ENCODE assay signal across 10 cellular contexts in genomic region chr11:95792200-95792599, GRCh38. TPM values are rescaled to one million over a fixed set of nuclear protein-coding genes. Genes with fewer than 3 reads are reported as not detected.
DNase-seq lines count a peak whose midpoint lies in the region; ATAC-seq and TF ChIP-seq lines count a peak whose summit lies in the region.
"Had no signal": no experiment of that assay in that cellular context is flagged by ENCODE, and none has a peak within 500 bp of the region (broad histone marks: within the 10 kb centered on the region; RNA-seq: fewer than 3 reads in every experiment).

No MANE protein-coding gene starts in this region.

- H3K27ac Mint-ChIP-seq in activated CD8-positive, alpha-beta memory T cell treated with anti-CD3 and anti-CD28 coated beads, Interleukin-2, amount 10 ng/mL, durations not matched to agents 7 days and 5 days: peak overlapping the region; percentile 5
- H3K27ac Mint-ChIP-seq in CD14-positive monocyte: peak overlapping the region in 1 of 7 donors; percentile 0

- POLR2A ChIA-PET in PC-3 (lab: Charles Lee; ENCODE audit: unreplicated experiment): no interaction called here

- H4K20me1 ChIP-seq in PC-3 (ENCODE audit: low read length): 0 out of 2 replicates have a peak, but pooled peaks cover 8% of the 10 kb centered on the region

- peaks cover 47% of the 10 kb centered on the region for H3K4me1 Mint-ChIP-seq in activated CD8-positive, alpha-beta memory T cell treated with anti-CD3 and anti-CD28 coated beads, Interleukin-2, amount 10 ng/mL, durations not matched to agents 7 days and 5 days
- peaks cover 30% of the 10 kb centered on the region for H3K4me1 Mint-ChIP-seq in CD14-positive monocyte

- no peak overlapping the region for H2AFZ ChIP-seq in PC-3 (ENCODE audit: low read length)

- H3K4me2 ChIP-seq in PC-3 (ENCODE audit: low read length): peak overlapping the region; percentile 97

- no peak overlapping the region for H3K27ac ChIP-seq in PC-3 (ENCODE audit: low read length)
- H3K27ac ChIP-seq in psoas muscle: no peak overlapping the region
- H3K27ac ChIP-seq: ascending aorta had no signal

- no peaks in the 10 kb centered on the region for H3K36me3 ChIP-seq in PC-3 (ENCODE audit: low read depth, low read length)
- H3K36me3 ChIP-seq in psoas muscle (ENCODE audit: insufficient read depth in 1 of 2, low read depth in 1 of 2): peaks cover 0 to 10% of the 10 kb centered on the region in 2 donors
- H3K36me3 ChIP-seq: ascending aorta had no signal

- no peaks in the 10 kb centered on the region for H3K9me3 Mint-ChIP-seq in activated CD8-positive, alpha-beta memory T cell treated with anti-CD3 and anti-CD28 coated beads, Interleukin-2, amount 10 ng/mL, durations not matched to agents 7 days and 5 days (ENCODE audit: low read depth)
- peaks cover 0 to 1% (median 0%) of the 10 kb centered on the region in 7 donors for H3K9me3 Mint-ChIP-seq in CD14-positive monocyte

- no TSS peak for BruUV-seq in PC-3 (replicated peaks; lab: Mats Ljungman, UMichigan)

- TF ChIP-seq CTCF in PC-3 (conservative IDR thresholded peaks at IDR 0.05; ENCODE audit: low read depth, low read length) (no peak), psoas muscle (IDR thresholded peaks at IDR 0.05) (no peak), CD14-positive monocyte (IDR thresholded peaks at IDR 0.05) (no peak)

- no peak for TF ChIP-seq POLR2A in erythroblast (IDR thresholded peaks at IDR 0.05; ENCODE audit: low read length)

- H3K4me3 Mint-ChIP-seq in activated CD8-positive, alpha-beta memory T cell treated with anti-CD3 and anti-CD28 coated beads, Interleukin-2, amount 10 ng/mL, durations not matched to agents 7 days and 5 days: peak overlapping the region; percentile 99
- no peak overlapping the region for H3K4me3 Mint-ChIP-seq in CD14-positive monocyte

- no peak for ATAC-seq in activated CD8-positive, alpha-beta memory T cell treated with anti-CD3 and anti-CD28 coated beads, Interleukin-2, amount 10 ng/mL, durations not matched to agents 7 days and 5 days
- no peak for ATAC-seq in PC-3
- no peak for ATAC-seq in psoas muscle

- no peaks in the 10 kb centered on the region for H3K27me3 Mint-ChIP-seq in activated CD8-positive, alpha-beta memory T cell treated with anti-CD3 and anti-CD28 coated beads, Interleukin-2, amount 10 ng/mL, durations not matched to agents 7 days and 5 days
- H3K27me3 Mint-ChIP-seq in CD14-positive monocyte (ENCODE audit: low read depth in 3 of 3): no peaks in the 10 kb centered on the region

- no peaks in the 10 kb centered on the region for H3K9me3 ChIP-seq in PC-3 (ENCODE audit: low read length)
- no peaks in the 10 kb centered on the region for H3K9me3 ChIP-seq in psoas muscle
- H3K9me3 ChIP-seq: ascending aorta had no signal

- 81 to 86% (median 84%) methylated on average over 8 of the region's 8 CpGs for WGBS in psoas muscle, 3 donors

- no peaks in the 10 kb centered on the region for H3K27me3 ChIP-seq in PC-3 (ENCODE audit: low read length)
- no peaks in the 10 kb centered on the region for H3K27me3 ChIP-seq in psoas muscle (ENCODE audit: insufficient read depth in 3 of 3, low read length in 2 of 3)
- H3K27me3 ChIP-seq: ascending aorta had no signal

- H3K79me2 ChIP-seq in PC-3 (ENCODE audit: low read length): peaks cover 81% of the 10 kb centered on the region

- CTCF ChIA-PET in activated CD8-positive, alpha-beta memory T cell treated with anti-CD3 and anti-CD28 coated beads, Interleukin-2, amount 10 ng/mL, durations not matched to agents 7 days and 5 days (lab: Charles Lee): interaction anchor here (2.5 kb wide), 1 partner anchor 602 kb away, joined by 9 read pairs; no protein-coding TSS in a partner anchor
- CTCF ChIA-PET in PC-3 (lab: Charles Lee): no interaction called here

- DNase-seq in activated CD8-positive, alpha-beta memory T cell treated with anti-CD3 and anti-CD28 coated beads, Interleukin-2, amount 10 ng/mL, durations not matched to agents 7 days and 5 days: no peak
- no peak for DNase-seq in activated CD8-positive, alpha-beta memory T cell treated with anti-CD3 and anti-CD28 coated beads for 24 hours
- DNase-seq in PC-3: no peak
- peak; percentile 4 to 11 for DNase-seq in erythroblast (lab: John Stamatoyannopoulos, UW)
- no peak for DNase-seq in psoas muscle
- no peak for DNase-seq in GDM1 (lab: John Stamatoyannopoulos, UW)
- DNase-seq in CD14-positive monocyte (ENCODE audit: low spot score): no peak
- DNase-seq in superior temporal gyrus (ENCODE audit: extremely low spot score): no peak
- DNase-seq: GOT3 had no signal

- H3K4me1 ChIP-seq in PC-3 (ENCODE audit: insufficient read depth, low read length): peaks cover 42% of the 10 kb centered on the region
- H3K4me1 ChIP-seq in psoas muscle: peaks cover 20% of the 10 kb centered on the region

- H3K9me2 ChIP-seq in PC-3 (replicated peaks; ENCODE audit: low read length): no peaks in the 10 kb centered on the region

- intact Hi-C loops in PC-3 (cut with micrococcal nuclease): loop anchor here (5.0 kb wide), 1 partner anchor 245 kb away; no protein-coding TSS in a partner anchor
- intact Hi-C loops in psoas muscle (cut with DNase I): loop anchor here in 1 of 2 donors (5.0 kb wide), 1 partner anchor 820 kb away; the partner anchor contains the start of genes CWC15 and KDM4D
- intact Hi-C loops in CD14-positive monocyte (cut with micrococcal nuclease): no loop called here

- H3K36me3 Mint-ChIP-seq in activated CD8-positive, alpha-beta memory T cell treated with anti-CD3 and anti-CD28 coated beads, Interleukin-2, amount 10 ng/mL, durations not matched to agents 7 days and 5 days: peaks cover 24% of the 10 kb centered on the region
- H3K36me3 Mint-ChIP-seq in CD14-positive monocyte: peaks cover 8 to 9% of the 10 kb centered on the region in 2 donors

- H3F3A ChIP-seq in PC-3 (ENCODE audit: low read length, unreplicated experiment): no peaks in the 10 kb centered on the region

- peak overlapping the region; percentile 89; the same call in 1 of the 2 replicates for H3K9ac ChIP-seq in PC-3 (ENCODE audit: low read length)

- H3K4me3 ChIP-seq in PC-3 (ENCODE audit: low read length) (peak overlapping the region; percentile 86), psoas muscle (peak overlapping the region; percentile 73)

RNA-seq across cellular contexts. Expression of gene CEP57, which starts 1.9 kb away (rescaled TPM):
- 10 to 100 TPM; 80.6 to 92.4 TPM for total RNA-seq in activated CD8-positive, alpha-beta memory T cell treated with anti-CD3 and anti-CD28 coated beads, Interleukin-2, amount 10 ng/mL, durations not matched to agents 7 days and 5 days
- total RNA-seq in PC-3 (2014; rRNA removed) (36.7 and 38.1 TPM in 2 replicates), psoas muscle (10 to 100 TPM; 13.6 to 27.1 (median 15.7) TPM)
- polyA plus RNA-seq in psoas muscle (10 to 100 TPM in 1 of 3 donors, 1 to 10 TPM in 2; 7.7 to 15.8 (median 7.9) TPM), CD14-positive monocyte (10 to 100 TPM; 14.9 to 24.9 TPM)

RNA-seq across cellular contexts. Expression of gene FAM76B, which starts 2.6 kb away (rescaled TPM):
- 10 to 100 TPM; 50.4 to 51.3 TPM for total RNA-seq in activated CD8-positive, alpha-beta memory T cell treated with anti-CD3 and anti-CD28 coated beads, Interleukin-2, amount 10 ng/mL, durations not matched to agents 7 days and 5 days
- total RNA-seq in PC-3 (2014; rRNA removed) (13.3 and 14.9 TPM in 2 replicates), psoas muscle (1 to 10 TPM; 5.8 to 9.4 (median 6.0) TPM)
- polyA plus RNA-seq in psoas muscle (1 to 10 TPM; 4.0 to 5.9 (median 4.4) TPM), CD14-positive monocyte (1 to 10 TPM; 7.8 to 8.2 TPM)

Comparison
In these comparisons a context has a peak if more than half of its experiments do, and no peak if none do; other contexts are left out.
1. DNase-seq: peak in erythroblast (2 of 2); none in activated CD8-positive, alpha-beta memory T cell treated with anti-CD3 and anti-CD28 coated beads, Interleukin-2, amount 10 ng/mL, durations not matched to agents 7 days and 5 days (single experiment), activated CD8-positive, alpha-beta memory T cell treated with anti-CD3 and anti-CD28 coated beads for 24 hours (single experiment), PC-3 (single experiment), psoas muscle (0 of 2), GDM1 (single experiment), CD14-positive monocyte (single experiment) and superior temporal gyrus (single experiment).